8 cellular contexts compared by ENCODE assay signal in the genomic region with DNA sequence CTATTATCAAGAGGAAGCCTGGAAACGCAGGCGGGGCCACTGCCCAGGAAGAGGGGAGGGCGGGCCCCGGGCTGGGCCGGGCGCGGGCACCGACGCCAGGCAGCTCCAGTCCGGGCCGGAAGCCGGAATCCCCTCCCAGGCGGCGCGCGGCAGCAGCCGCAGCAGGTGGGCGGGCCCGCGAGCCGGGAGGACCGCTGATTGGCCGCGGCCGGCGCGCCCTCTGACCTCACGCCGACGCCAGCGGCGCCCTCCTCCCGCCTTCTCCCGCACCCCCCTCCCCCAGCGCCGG.
DNase-seq lines count a peak whose midpoint lies in the region; ATAC-seq and TF ChIP-seq lines count a peak whose summit lies in the region.

No MANE protein-coding gene starts in this region.

- peak overlapping the region; percentile 89 for H3K4me3 ChIP-seq in choroid plexus epithelial cell (ENCODE audit: low read depth, low read length)

- no peak for TF ChIP-seq CTCF in choroid plexus epithelial cell (conservative IDR thresholded peaks at IDR 0.05; ENCODE audit: low read depth, low read length)

- peak; percentile 92 for ATAC-seq in HG03432 (IDR thresholded peaks at IDR 0.05; ENCODE audit: unreplicated experiment)

- peak; percentile 99 for DNase-seq in AG20443 (ENCODE audit: low spot score)
- peak; percentile 99 for DNase-seq in GM19238 (ENCODE audit: insufficient read length, low spot score)
- peak; percentile 69 for DNase-seq in NCI-H446 treated with DMSO at 0.1 percent for 48 hours (lab: John Stamatoyannopoulos, UW)
- peak; percentile 78 to 86 for DNase-seq in activated CD4-positive, alpha-beta T cell treated with anti-CD3 and anti-CD28 coated beads for 24 hours (ENCODE audit: low read depth in 2 of 2)
- peak; percentile 92 for DNase-seq in choroid plexus epithelial cell (ENCODE audit: low read depth)
- peak; percentile 92 for DNase-seq in kidney glomerular epithelial cell (lab: John Stamatoyannopoulos, UW)
- DNase-seq in stimulated activated CD4-positive, alpha-beta T cell treated with anti-CD3 and anti-CD28 coated beads, Interleukin-15, amount 100 ng/mL, for 48 hours (ENCODE audit: low read depth in 2 of 2) = peak; percentile 81 to 89

Comparison
In these comparisons a context has a peak if more than half of its experiments do, and no peak if none do; other contexts are left out.
1. Peak in every context shown above with its lines: DNase-seq, ATAC-seq and H3K4me3 ChIP-seq.